Comparison of ENCODE assay signal across 8 cellular contexts in genomic region chr10:100186813-100187212, GRCh38. TPM values are rescaled to one million over a fixed set of nuclear protein-coding genes. Genes with fewer than 3 reads are reported as not detected.
A peak's percentile ranks its signal among the peaks of the same experiment; 100 is the strongest.
DNase-seq lines count a peak whose midpoint lies in the region; ATAC-seq, FAIRE-seq and TF ChIP-seq lines count a peak whose summit lies in the region.

No MANE protein-coding gene starts in this region.

- H3K4me3 ChIP-seq in Karpas-422 (ENCODE audit: low read length) (peak overlapping the region; percentile 81), heart left ventricle (peak overlapping the region; percentile 65 to 92 (median 87)), small intestine (ENCODE audit: low read depth in 1 of 2, low read length in 2 of 2) (peak overlapping the region; percentile 53 to 80)

- H3K4me1 ChIP-seq in Karpas-422 (ENCODE audit: low read length): peaks cover 38% of the 10 kb centered on the region
- H3K4me1 ChIP-seq in heart left ventricle: peaks cover 6 to 43% (median 20%) of the 10 kb centered on the region in 12 donors
- peaks cover 3 to 9% of the 10 kb centered on the region in 2 donors for H3K4me1 ChIP-seq in small intestine (ENCODE audit: control insufficient read depth in 2 of 2, insufficient read depth in 1 of 2, low read depth in 1 of 2, low read length in 1 of 2)

- no peak for TF ChIP-seq CTCF in heart left ventricle (IDR thresholded peaks at IDR 0.05)
- no peak for TF ChIP-seq CTCF in D721Med (IDR thresholded peaks at IDR 0.05; ENCODE audit: insufficient read depth, missing control alignments)

- peak overlapping the region; percentile 93 for H3K9ac ChIP-seq in Karpas-422 (ENCODE audit: low read length)

- TF ChIP-seq POLR2A in heart left ventricle (IDR thresholded peaks at IDR 0.05): no peak

- intact Hi-C loops in heart left ventricle (cut with DNase I): loop anchor here in 4 of 10 donors (2.0 to 10.0 kb wide), 5 partner anchors 40 to 342 kb away; partner anchors contain the start of genes CHUK (in 3 of the 4) and CWF19L1 (in 1 of the 4)

- peaks cover 89% of the 10 kb centered on the region for H3K79me2 ChIP-seq in Karpas-422 (ENCODE audit: low read length)

- no peaks in the 10 kb centered on the region for H3K9me2 ChIP-seq in Karpas-422 (replicated peaks; ENCODE audit: insufficient read depth, low read length)

- no peak for ATAC-seq in heart left ventricle
- no peak for ATAC-seq in GM21619 (IDR thresholded peaks at IDR 0.05; ENCODE audit: unreplicated experiment)

- peak overlapping the region; percentile 85 for H3K4me2 ChIP-seq in Karpas-422 (ENCODE audit: low read depth, low read length, poor library complexity, severe bottlenecking)

- H3K36me3 ChIP-seq in Karpas-422 (ENCODE audit: insufficient read depth, low read length) (peaks cover 53% of the 10 kb centered on the region), heart left ventricle (peaks cover 0 to 60% (median 49%) of the 10 kb centered on the region in 9 donors), small intestine (ENCODE audit: control insufficient read depth in 2 of 2, insufficient read depth in 2 of 2, low read length in 2 of 2) (peaks cover 3% of the 10 kb centered on the region in 2 donors)

- no peaks in the 10 kb centered on the region for H3K27me3 ChIP-seq in Karpas-422 (ENCODE audit: low read length)
- H3K27me3 ChIP-seq in heart left ventricle: no peaks in the 10 kb centered on the region
- no peaks in the 10 kb centered on the region for H3K27me3 ChIP-seq in small intestine (ENCODE audit: control insufficient read depth in 2 of 2, insufficient read depth in 2 of 2, low read length in 2 of 2)

- no peaks in the 10 kb centered on the region for H4K20me1 ChIP-seq in Karpas-422 (ENCODE audit: insufficient read depth, low read depth, low read length)

- FAIRE-seq in small intestine (lab: Jason Lieb, UNC) (no peak), D721Med (lab: Jason Lieb, UNC) (no peak)

- H3K9me3 ChIP-seq in Karpas-422 (ENCODE audit: low read length) (no peaks in the 10 kb centered on the region), heart left ventricle (no peaks in the 10 kb centered on the region), small intestine (ENCODE audit: control insufficient read depth, low read depth) (no peaks in the 10 kb centered on the region)

- no peak overlapping the region for H2AFZ ChIP-seq in Karpas-422 (ENCODE audit: low read length)

- peak; percentile 28 for DNase-seq in COLO668 (lab: John Stamatoyannopoulos, UW; ENCODE audit: unreplicated experiment)
- DNase-seq in Karpas-422: peak; percentile 67
- DNase-seq in activated T-cell treated with anti-CD3 and anti-CD28 coated beads for 48 hours (ENCODE audit: low read depth): peak; percentile 7
- DNase-seq in heart left ventricle: peak in 2 of 5 donors; percentile 25 to 57
- DNase-seq in small intestine: peak; percentile 21
- DNase-seq in activated CD4-positive, CD25-positive, alpha-beta regulatory T cell (lab: John Stamatoyannopoulos, UW): no peak
- DNase-seq in D721Med (ENCODE audit: insufficient read length, low spot score): no peak

- 55 to 70% (median 68%) methylated on average over 13 to 14 of the region's 14 CpGs for WGBS in heart left ventricle, 4 donors
- 37 to 58% (median 44%) methylated on average over 14 of the region's 14 CpGs for WGBS in small intestine, 3 donors

- H3K27ac ChIP-seq in Karpas-422 (ENCODE audit: low read length): peak overlapping the region; percentile 89
- H3K27ac ChIP-seq in heart left ventricle: peak overlapping the region; percentile 64 to 92 (median 82)
- H3K27ac ChIP-seq in small intestine (ENCODE audit: low read depth in 1 of 2, low read length in 1 of 2): peak overlapping the region in 1 of 2 donors; percentile 88

RNA-seq across cellular contexts. Expression of gene ERLIN1, which starts 1.0 kb away (rescaled TPM):
- 8.3 and 9.0 TPM in 2 replicates for total RNA-seq in Karpas-422 (2014; rRNA removed; shearing (Covaris generic); ENCODE audit: low replicate concordance)
- total RNA-seq in heart left ventricle: 10 to 100 TPM in 2 of 9 donors, 1 to 10 TPM in 7; 4.3 to 16.5 (median 7.0) TPM
- polyA plus RNA-seq in heart left ventricle: 10 to 100 TPM in 1 of 2 donors, 1 to 10 TPM in 1; 1.9 to 13.7 TPM
- 10 to 100 TPM in 1 of 3 donors, 1 to 10 TPM in 2; 6.5 to 28.0 (median 10.0) TPM for polyA plus RNA-seq in small intestine

RNA-seq across cellular contexts. Expression of gene CHUK, which starts 42.6 kb away (rescaled TPM):
- total RNA-seq in Karpas-422 (2014; rRNA removed; shearing (Covaris generic); ENCODE audit: low replicate concordance): 27.8 and 37.3 TPM in 2 replicates
- total RNA-seq in heart left ventricle: 10 to 100 TPM in 5 of 9 donors, 1 to 10 TPM in 4; 8.5 to 14.8 (median 10.9) TPM
- 10 to 100 TPM in 1 of 2 donors, 1 to 10 TPM in 1; 5.0 to 15.3 TPM for polyA plus RNA-seq in heart left ventricle
- 10 to 100 TPM; 11.9 to 18.3 (median 13.0) TPM for polyA plus RNA-seq in small intestine

Comparison
In these comparisons a context has a peak if more than half of its experiments do, and no peak if none do; other contexts are left out.
1. DNase-seq: peak in COLO668 (single experiment), Karpas-422 (single experiment), activated T-cell treated with anti-CD3 and anti-CD28 coated beads for 48 hours (single experiment) and small intestine (single experiment); none in activated CD4-positive, CD25-positive, alpha-beta regulatory T cell (0 of 4) and D721Med (single experiment).
2. Peak in every context shown above with its lines, with median percentiles within 50 percentile points of each other: H3K4me3 ChIP-seq.